Comparison of ENCODE assay signal across 23 cellular contexts in genomic region chr18:837922-838321, GRCh38. TPM values are rescaled to one million over a fixed set of nuclear protein-coding genes. Genes with fewer than 3 reads are reported as not detected.
DNase-seq lines count a peak whose midpoint lies in the region; ATAC-seq, FAIRE-seq and TF ChIP-seq lines count a peak whose summit lies in the region.
"Had no signal": no experiment of that assay in that cellular context is flagged by ENCODE, and none has a peak within 500 bp of the region (broad histone marks: within the 10 kb centered on the region; RNA-seq: fewer than 3 reads in every experiment).

No MANE protein-coding gene starts in this region.

- CTCF ChIA-PET in activated naive CD4-positive, alpha-beta T cell treated with anti-CD3 and anti-CD28 coated beads, Interleukin-2, amount 10 ng/mL, durations not matched to agents 7 days and 5 days (lab: Charles Lee) = interaction anchor here (2.4 to 8.4 kb wide), 2 partner anchors 124 to 212 kb away, joined by 6 to 85 read pairs; partner anchors contain the start of gene ENOSF1

- intact Hi-C loops in ovary (cut with DNase I) = loop anchor here in 3 of 4 donors (10.0 kb wide), 2 partner anchors 93 to 213 kb away; no protein-coding TSS in a partner anchor

- H3K27me3 ChIP-seq in ovary (no peaks in the 10 kb centered on the region), upper lobe of left lung (no peaks in the 10 kb centered on the region)

- peaks cover 6% of the 10 kb centered on the region for H3K4me1 Mint-ChIP-seq in activated naive CD4-positive, alpha-beta T cell treated with anti-CD3 and anti-CD28 coated beads, Interleukin-2, amount 50 U/mL, for 24 hours
- H3K4me1 Mint-ChIP-seq in activated naive CD4-positive, alpha-beta T cell treated with anti-CD3 and anti-CD28 coated beads, Interleukin-2, amount 10 ng/mL, durations not matched to agents 7 days and 5 days = peaks cover 6% of the 10 kb centered on the region

- no peak for ATAC-seq in upper lobe of left lung (ENCODE audit: low FRiP score in 2 of 2)
- ATAC-seq: K562 had no signal

- TF ChIP-seq CTCF in fibroblast of the aortic adventitia (IDR thresholded peaks at IDR 0.05; ENCODE audit: insufficient read depth, low read length) (no peak), ovary (IDR thresholded peaks at IDR 0.05) (no peak), upper lobe of left lung (IDR thresholded peaks at IDR 0.05) (no peak)

- FAIRE-seq in urothelium cell line (lab: Jason Lieb, UNC) = peak; percentile 67
- FAIRE-seq: GM12892, H54, K562, RCC 7860 had no signal

- H3K4me3 ChIP-seq in fibroblast of the aortic adventitia (ENCODE audit: low read depth, low read length) (no peak overlapping the region), ovary (no peak overlapping the region), upper lobe of left lung (no peak overlapping the region)
- H3K4me3 ChIP-seq: K562 had no signal

- no peak for DNase-seq in activated naive CD4-positive, alpha-beta T cell treated with anti-CD3 and anti-CD28 coated beads, Interleukin-2, amount 10 ng/mL, durations not matched to agents 7 days and 5 days
- DNase-seq in astrocyte of the hippocampus (ENCODE audit: low read depth, low spot score) (peak; percentile 26), fibroblast of the aortic adventitia (ENCODE audit: low read depth) (peak; percentile 70), urothelium cell line (ENCODE audit: low spot score) (no peak), ovary (no peak), upper lobe of left lung (no peak), SKM-1 treated with dmso at 0.1 percent for 144 hours (lab: John Stamatoyannopoulos, UW; ENCODE audit: unreplicated experiment) (no peak)
- DNase-seq: CD4-positive, CD25-positive, alpha-beta regulatory T cell; DMS153; DND-41; Kasumi-1; NCI-H1105 treated with DMSO at 0.1 percent for 48 hours; NCI-H2029; NCI-H446; NCI-H524 treated with DMSO at 0.1 percent for 48 hours; NCI-H774; SIG-M5 had no signal

- H3K9me3 ChIP-seq in ovary (no peaks in the 10 kb centered on the region), upper lobe of left lung (no peaks in the 10 kb centered on the region)

- TF ChIP-seq POLR2A in ovary (IDR thresholded peaks at IDR 0.05) (no peak), upper lobe of left lung (IDR thresholded peaks at IDR 0.05) (no peak)

- H3K27ac Mint-ChIP-seq in activated naive CD4-positive, alpha-beta T cell treated with anti-CD3 and anti-CD28 coated beads, Interleukin-2, amount 50 U/mL, for 24 hours = peak overlapping the region; percentile 44
- H3K27ac Mint-ChIP-seq in activated naive CD4-positive, alpha-beta T cell treated with anti-CD3 and anti-CD28 coated beads, Interleukin-2, amount 10 ng/mL, durations not matched to agents 7 days and 5 days = no peak overlapping the region
- H3K27ac Mint-ChIP-seq: CD4-positive, CD25-positive, alpha-beta regulatory T cell had no signal

- no peaks in the 10 kb centered on the region for H3K36me3 Mint-ChIP-seq in activated naive CD4-positive, alpha-beta T cell treated with anti-CD3 and anti-CD28 coated beads, Interleukin-2, amount 50 U/mL, for 24 hours
- H3K36me3 Mint-ChIP-seq in activated naive CD4-positive, alpha-beta T cell treated with anti-CD3 and anti-CD28 coated beads, Interleukin-2, amount 10 ng/mL, durations not matched to agents 7 days and 5 days = no peaks in the 10 kb centered on the region
- H3K36me3 Mint-ChIP-seq: CD4-positive, CD25-positive, alpha-beta regulatory T cell had no signal

- no peaks in the 10 kb centered on the region for H3K27me3 Mint-ChIP-seq in activated naive CD4-positive, alpha-beta T cell treated with anti-CD3 and anti-CD28 coated beads, Interleukin-2, amount 50 U/mL, for 24 hours
- peaks cover 19% of the 10 kb centered on the region for H3K27me3 Mint-ChIP-seq in activated naive CD4-positive, alpha-beta T cell treated with anti-CD3 and anti-CD28 coated beads, Interleukin-2, amount 10 ng/mL, durations not matched to agents 7 days and 5 days

- H3K36me3 ChIP-seq in ovary (no peaks in the 10 kb centered on the region), upper lobe of left lung (no peaks in the 10 kb centered on the region)

- H3K4me1 ChIP-seq in ovary (ENCODE audit: insufficient read depth) = peaks cover 5% of the 10 kb centered on the region
- H3K4me1 ChIP-seq in upper lobe of left lung = peaks cover 0 to 11% (median 8%) of the 10 kb centered on the region in 4 donors

- 79 to 90% (median 89%) methylated on average over 2 of the region's 2 CpGs for WGBS in ovary, 3 donors
- 90 to 96% methylated on average over 2 of the region's 2 CpGs for WGBS in upper lobe of left lung, 2 donors

- no peaks in the 10 kb centered on the region for H3K9me3 Mint-ChIP-seq in activated naive CD4-positive, alpha-beta T cell treated with anti-CD3 and anti-CD28 coated beads, Interleukin-2, amount 50 U/mL, for 24 hours
- no peaks in the 10 kb centered on the region for H3K9me3 Mint-ChIP-seq in activated naive CD4-positive, alpha-beta T cell treated with anti-CD3 and anti-CD28 coated beads, Interleukin-2, amount 10 ng/mL, durations not matched to agents 7 days and 5 days

- no peak overlapping the region for H3K27ac ChIP-seq in ovary
- no peak overlapping the region for H3K27ac ChIP-seq in upper lobe of left lung
- H3K27ac ChIP-seq: 22Rv1 had no signal

- TF ChIP-seq EP300 in ovary (IDR thresholded peaks at IDR 0.05) (no peak), upper lobe of left lung (IDR thresholded peaks at IDR 0.05) (no peak)

- no peak overlapping the region for H3K4me3 Mint-ChIP-seq in activated naive CD4-positive, alpha-beta T cell treated with anti-CD3 and anti-CD28 coated beads, Interleukin-2, amount 50 U/mL, for 24 hours
- H3K4me3 Mint-ChIP-seq in activated naive CD4-positive, alpha-beta T cell treated with anti-CD3 and anti-CD28 coated beads, Interleukin-2, amount 10 ng/mL, durations not matched to agents 7 days and 5 days = no peak overlapping the region

RNA-seq across cellular contexts. Expression of gene YES1, which starts 25.9 kb away (rescaled TPM):
- total RNA-seq in fibroblast of the aortic adventitia (ENCODE audit: low replicate concordance) = 43.1 and 156 TPM in 2 replicates
- total RNA-seq in ovary = 10 to 100 TPM; 30.7 to 95.1 (median 35.1) TPM
- polyA plus RNA-seq in ovary = 10 to 100 TPM; 14.3 to 18.2 TPM
- 100 to 1,000 TPM in 2 of 6 donors, 10 to 100 TPM in 4; 24.1 to 118 (median 55.0) TPM for total RNA-seq in upper lobe of left lung

Comparison
In these comparisons a context has a peak if more than half of its experiments do, and no peak if none do; other contexts are left out.
1. DNase-seq: peak in astrocyte of the hippocampus (single experiment) and fibroblast of the aortic adventitia (single experiment); none in activated naive CD4-positive, alpha-beta T cell treated with anti-CD3 and anti-CD28 coated beads, Interleukin-2, amount 10 ng/mL, durations not matched to agents 7 days and 5 days (single experiment), urothelium cell line (single experiment), ovary (0 of 5), upper lobe of left lung (0 of 2) and SKM-1 treated with dmso at 0.1 percent for 144 hours (single experiment).